Comparison of ENCODE assay signal across 25 cellular contexts in genomic region chr14:34065222-34065621, GRCh38.
"Had no signal": no experiment of that assay in that cellular context is flagged by ENCODE, and none has a peak within 500 bp of the region (broad histone marks: within the 10 kb centered on the region; RNA-seq: fewer than 3 reads in every experiment).

No MANE protein-coding gene starts in this region.

- DNase-seq: activated CD4-positive, alpha-beta T cell treated with anti-CD3 and anti-CD28 coated beads, Interleukin-2, amount 50 U/mL, for 48 hours; activated CD4-positive, CD25-positive, alpha-beta regulatory T cell treated with anti-CD3 and anti-CD28 coated beads, Interleukin-2, amount 50 U/mL, for 72 hours; activated CD8-positive, alpha-beta memory T cell treated with anti-CD3 and anti-CD28 coated beads for 24 hours; activated gamma-delta T cell treated with Interleukin-2 at 50 U/mL for 16 hours; activated naive CD4-positive, alpha-beta T cell treated with anti-CD3 and anti-CD28 coated beads, Interleukin-2, amount 10 ng/mL, durations not matched to agents 7 days and 5 days; activated naive CD8-positive, alpha-beta T cell treated with anti-CD3 and anti-CD28 coated beads for 36 hours; activated T-cell treated with anti-CD3 and anti-CD28 coated beads, Interleukin-2, amount 50 U/mL, for 4 hours; caudate nucleus; IMR-90; KG1; NCI-H1092; NCI-H1417; NCI-H1930; NCI-H2171; NCI-H226; NCI-H526; NCI-H774; NK-92 treated with Interleukin-12 subunit alpha and Interleukin-12 subunit beta, amount 100 ng/mL, for 24 hours; OCI-M1; RPMI8226; SHP77; T-helper 9 cell had no signal

- ATAC-seq: activated T-cell treated with anti-CD3 and anti-CD28 coated beads, Interleukin-2, amount 50 U/mL, for 4 hours; activated T-helper 17 cell treated with anti-CD3 and anti-CD28 coated beads, Interleukin-2, amount 50 U/mL, for 72 hours; Panc1; WTC11 had no signal
